ENCODE assay signal across 18 cellular contexts in genomic region chr17:70871180-70871818, GRCh38.
DNase-seq lines count a peak whose midpoint lies in the region; ATAC-seq and TF ChIP-seq lines count a peak whose summit lies in the region.
"Had no signal": no experiment of that assay in that cellular context is flagged by ENCODE, and none has a peak within 500 bp of the region (broad histone marks: within the 10 kb centered on the region; RNA-seq: fewer than 3 reads in every experiment).

No MANE protein-coding gene starts in this region.

- DNase-seq in D341Med (ENCODE audit: low spot score): peak; percentile 33
- peak; percentile 69 for DNase-seq in fibroblast of gingiva (ENCODE audit: low read depth)
- peak; percentile 46 for DNase-seq in mucosa of gallbladder (ENCODE audit: low spot score)
- no peak for DNase-seq in NK-92 treated with Interleukin-12 subunit alpha and Interleukin-12 subunit beta, amount 100 ng/mL, for 24 hours (lab: John Stamatoyannopoulos, UW)
- DNase-seq in right atrium auricular region (ENCODE audit: low spot score): no peak
- no peak for DNase-seq in NCI-H2107 (lab: John Stamatoyannopoulos, UW)
- DNase-seq: ACHN, AML-193, EL, NCI-H1417, NCI-H2081, NCI-H2227 treated with DMSO at 0.1 percent for 48 hours, NCI-H526 treated with DMSO at 0.1 percent for 48 hours, OCI-M1, SHP77 treated with DMSO at 0.1 percent for 48 hours had no signal

- no peak for ATAC-seq in HG03342 (IDR thresholded peaks at IDR 0.05; ENCODE audit: unreplicated experiment)

- H3K4me3 ChIP-seq in KMS-11 (IDR thresholded peaks at IDR 0.05; ENCODE audit: insufficient read depth, low read depth, low read length) (no peak overlapping the region), right atrium auricular region (no peak overlapping the region)
- H3K4me3 ChIP-seq: HAP-1 had no signal

- peak overlapping the region; percentile 23; the same call in 1 of the 2 replicates for H3K4me2 ChIP-seq in KMS-11

- H2AFZ ChIP-seq in KMS-11 (ENCODE audit: low read depth): no peak overlapping the region

- H3K9me3 ChIP-seq in right atrium auricular region: no peaks in the 10 kb centered on the region
- H3K9me3 ChIP-seq: HAP-1 had no signal

- H3K27me3 ChIP-seq in KMS-11 (ENCODE audit: insufficient read depth, low read depth) (no peaks in the 10 kb centered on the region), right atrium auricular region (no peaks in the 10 kb centered on the region)

- no peaks in the 10 kb centered on the region for H3K36me3 ChIP-seq in KMS-11 (ENCODE audit: insufficient read depth)
- H3K36me3 ChIP-seq in right atrium auricular region: no peaks in the 10 kb centered on the region
- H3K36me3 ChIP-seq: HAP-1 had no signal

- no peaks in the 10 kb centered on the region for H3K79me2 ChIP-seq in KMS-11 (ENCODE audit: insufficient read depth, low read depth)

- H3K9ac ChIP-seq in KMS-11: no peak overlapping the region

- peaks cover 11% of the 10 kb centered on the region for H3K4me1 ChIP-seq in KMS-11 (ENCODE audit: low read depth, poor library complexity, severe bottlenecking)
- no peaks in the 10 kb centered on the region for H3K4me1 ChIP-seq in right atrium auricular region
- H3K4me1 ChIP-seq: HAP-1 had no signal

- no peaks in the 10 kb centered on the region for H4K20me1 ChIP-seq in KMS-11 (ENCODE audit: insufficient read depth)

- H3K27ac ChIP-seq in KMS-11: no peak overlapping the region
- no peak overlapping the region for H3K27ac ChIP-seq in right atrium auricular region

- TF ChIP-seq CTCF in KMS-11 (conservative IDR thresholded peaks at IDR 0.05; ENCODE audit: low read depth, low read length) (no peak), right atrium auricular region (IDR thresholded peaks at IDR 0.05) (no peak)

Comparison
In these comparisons a context has a peak if more than half of its experiments do, and no peak if none do; other contexts are left out.
1. DNase-seq: peak in D341Med (single experiment), fibroblast of gingiva (single experiment) and mucosa of gallbladder (single experiment); none in NK-92 treated with Interleukin-12 subunit alpha and Interleukin-12 subunit beta, amount 100 ng/mL, for 24 hours (single experiment), right atrium auricular region (single experiment) and NCI-H2107 (single experiment).